Comparison of ENCODE assay signal across 8 cellular contexts in genomic region chr2:144523606-144524131, GRCh38. TPM values are rescaled to one million over a fixed set of nuclear protein-coding genes. Genes with fewer than 3 reads are reported as not detected.
DNase-seq lines count a peak whose midpoint lies in the region; ATAC-seq, FAIRE-seq and TF ChIP-seq lines count a peak whose summit lies in the region.

No MANE protein-coding gene starts in this region.

- peak overlapping the region; percentile 14; the same call in 1 of the 2 replicates for H3K18ac ChIP-seq in H1 (ENCODE audit: extremely low read depth, low read length)

- peaks cover 6% of the 10 kb centered on the region for H3K36me3 Mint-ChIP-seq in natural killer cell treated with Interleukin-12 subunit alpha and Interleukin-12 subunit beta and Interleukin-15 and Interleukin-18, amount 100 ng/mL, for 72 hours

- H4K91ac ChIP-seq in H1 (replicated peaks; ENCODE audit: insufficient read length, low read length), result no peak overlapping the region

- TF ChIP-seq POLR2A in H1 (IDR thresholded peaks at IDR 0.05; ENCODE audit: control extremely low read depth in 1 of 2, low read depth in 2 of 2, low read length in 2 of 2), result no peak

- no peak overlapping the region for H2BK120ac ChIP-seq in H1 (replicated peaks; ENCODE audit: low read depth, low read length)

- H3K4me3 Mint-ChIP-seq in natural killer cell treated with Interleukin-12 subunit alpha and Interleukin-12 subunit beta and Interleukin-15 and Interleukin-18, amount 100 ng/mL, for 72 hours, result peak overlapping the region; percentile 97

- no peak overlapping the region for H3K56ac ChIP-seq in H1 (replicated peaks; ENCODE audit: insufficient read length, low read depth, low read length)

- no peaks in the 10 kb centered on the region for H3K9me3 Mint-ChIP-seq in natural killer cell treated with Interleukin-12 subunit alpha and Interleukin-12 subunit beta and Interleukin-15 and Interleukin-18, amount 100 ng/mL, for 72 hours

- H3K23ac ChIP-seq in H1 (ENCODE audit: insufficient read length), result no peak overlapping the region

- H3K27ac ChIP-seq in DND-41 (ENCODE audit: low read length) (peak overlapping the region; percentile 80), H1 (ENCODE audit: low read depth, low read length) (no peak overlapping the region)

- no peak overlapping the region for H2BK5ac ChIP-seq in H1 (ENCODE audit: low read depth, low read length)

- no peak overlapping the region for H4K5ac ChIP-seq in H1 (ENCODE audit: insufficient read length, low read depth, low read length)

- H3K9ac ChIP-seq in DND-41 (ENCODE audit: low read depth, low read length) (peak overlapping the region; percentile 63), H1 (replicated peaks in 1 of 4; ENCODE audit: extremely low read depth in 1 of 4, low read depth in 3 of 4, low read length in 3 of 4) (no peak overlapping the region)

- 0 out of 2 replicates have a peak, but pooled peaks cover 4% of the 10 kb centered on the region for H3K79me2 ChIP-seq in DND-41 (ENCODE audit: insufficient read depth, low read length)
- no peaks in the 10 kb centered on the region for H3K79me2 ChIP-seq in H1 (ENCODE audit: control insufficient read depth in 1 of 2, insufficient read depth in 2 of 2, low read length in 2 of 2)

- ATAC-seq in DND-41 (ENCODE audit: insufficient read depth, low read depth), result peak; percentile 23; the same call in 2 of the 3 replicates
- ATAC-seq in natural killer cell treated with Interleukin-12 subunit alpha and Interleukin-12 subunit beta and Interleukin-15 and Interleukin-18, amount 100 ng/mL, for 72 hours, result peak in 1 of 2 donors; percentile 11
- no peak for ATAC-seq in GM21423 (IDR thresholded peaks at IDR 0.05; ENCODE audit: unreplicated experiment)
- ATAC-seq in HG03565 (IDR thresholded peaks at IDR 0.05; ENCODE audit: unreplicated experiment), result no peak

- 1% methylated on average over 15 of the region's 15 CpGs; no CpG with 5 or more reads in 1 of the 2 experiments for WGBS in H1 (ENCODE audit: extremely low coverage in 1 of 2, insufficient coverage in 1 of 2, insufficient read length in 1 of 2, insufficient replicate concordance in 2 of 2, low coverage in 1 of 2, low lambda C conversion rate in 2 of 2, missing lambda C conversion rate in 1 of 2), 2 experiments

- H3K4me3 ChIP-seq in DND-41 (ENCODE audit: low read depth in 1 of 2, low read length in 2 of 2) (peak overlapping the region; percentile 48 to 72; a peak in 3 of 4 replicates), H1 (ENCODE audit: extremely low read depth in 1 of 4, insufficient read depth in 2 of 4, low read depth in 3 of 4, low read length in 4 of 4) (peak overlapping the region; percentile 29 to 62 (median 52); a peak in 7 of 8 replicates)

- peaks cover 18% of the 10 kb centered on the region for H3K23me2 ChIP-seq in H1 (ENCODE audit: low read depth, low read length)

- H2AK5ac ChIP-seq in H1 (ENCODE audit: low read depth, low read length), result no peak overlapping the region

- H3K27me3 ChIP-seq in DND-41 (ENCODE audit: insufficient read depth, low read length, poor library complexity), result peaks cover 10% of the 10 kb centered on the region
- H3K27me3 ChIP-seq in H1 (replicated peaks in 1 of 4; ENCODE audit: control insufficient read depth in 3 of 4, extremely low read depth in 1 of 4, insufficient read depth in 3 of 4, low read length in 3 of 4), result peaks cover 23 to 33% (median 32%) of the 10 kb centered on the region in 4 experiments

- TF ChIP-seq CTCF in DND-41 (IDR thresholded peaks at IDR 0.05; ENCODE audit: borderline replicate concordance, extremely low read depth, low read length, poor library complexity, severe bottlenecking), result no peak
- TF ChIP-seq CTCF in H1 (IDR thresholded peaks at IDR 0.05; ENCODE audit: control extremely low read depth in 1 of 3, insufficient read depth in 1 of 3, low read depth in 1 of 3, low read length in 3 of 3), result no peak

- H2BK12ac ChIP-seq in H1 (ENCODE audit: low read depth, low read length), result no peak overlapping the region

- H3K4me1 ChIP-seq in DND-41 (ENCODE audit: insufficient read depth, low read length) (peaks cover 39% of the 10 kb centered on the region), H1 (replicated peaks in 1 of 4; ENCODE audit: control insufficient read depth in 3 of 4, insufficient read depth in 4 of 4, low read length in 3 of 4) (peaks cover 4 to 14% (median 4%) of the 10 kb centered on the region in 4 experiments; a peak in 6 of 7 replicates)

- POLR2A ChIA-PET in H1 (lab: Charles Lee; ENCODE audit: partially characterized antibody), result interaction anchor here (0.7 to 1.3 kb wide), 3 partner anchors 15 to 373 kb away, joined by 3 read pairs; no protein-coding TSS in a partner anchor

- peak overlapping the region; percentile 72 to 92 for H3K27ac Mint-ChIP-seq in natural killer cell treated with Interleukin-12 subunit alpha and Interleukin-12 subunit beta and Interleukin-15 and Interleukin-18, amount 100 ng/mL, for 72 hours

- no peak for FAIRE-seq in H1 (lab: Jason Lieb, UNC)

- no peaks in the 10 kb centered on the region for H3K79me1 ChIP-seq in H1 (ENCODE audit: low read depth, low read length)

- DNase-seq in DND-41 (no peak), NCI-H82 treated with DMSO at 0.1 percent for 48 hours (lab: John Stamatoyannopoulos, UW; ENCODE audit: unreplicated experiment) (peak; percentile 54), H1 (ENCODE audit: low read depth in 1 of 2, low spot score in 2 of 2) (peak in 1 of 2 experiments; percentile 69), ecto neural progenitor cell (ENCODE audit: low spot score) (no peak), 8988T (no peak)
- no peak for DNase-seq in natural killer cell treated with Interleukin-12 subunit alpha and Interleukin-12 subunit beta and Interleukin-15 and Interleukin-18, amount 100 ng/mL, for 72 hours (ENCODE audit: low spot score)

- TF ChIP-seq RAD21 in H1 (IDR thresholded peaks at IDR 0.05 in 1 of 2, conservative IDR thresholded peaks at IDR 0.05 in 1 of 2; ENCODE audit: low read depth in 2 of 2, low read length in 2 of 2), result peak in 1 of 2 experiments; percentile 10; a peak in 1 of 4 replicates

- no peaks in the 10 kb centered on the region for H3K36me3 ChIP-seq in DND-41 (ENCODE audit: insufficient read depth, low read length)
- no peaks in the 10 kb centered on the region for H3K36me3 ChIP-seq in H1 (ENCODE audit: control insufficient read depth in 2 of 4, insufficient read depth in 4 of 4, low read length in 3 of 4)

- peak overlapping the region; percentile 83 for H2AFZ ChIP-seq in DND-41 (ENCODE audit: low read depth, low read length)
- H2AFZ ChIP-seq in H1 (ENCODE audit: low read length), result no peak overlapping the region

- H2BK20ac ChIP-seq in H1 (ENCODE audit: low read length), result no peak overlapping the region

- H4K20me1 ChIP-seq in DND-41 (ENCODE audit: insufficient read depth, low read length), result no peaks in the 10 kb centered on the region
- H4K20me1 ChIP-seq in H1 (replicated peaks in 1 of 2; ENCODE audit: control insufficient read depth in 1 of 2, insufficient read depth in 2 of 2, low read length in 2 of 2), result peaks cover 0 to 2% of the 10 kb centered on the region in 2 experiments

- no peak overlapping the region for H4K8ac ChIP-seq in H1 (ENCODE audit: extremely low read depth, insufficient read depth, low read length)

- no peak overlapping the region for H3K14ac ChIP-seq in H1 (ENCODE audit: insufficient read length)

- H2BK15ac ChIP-seq in H1 (ENCODE audit: low read length), result no peak overlapping the region

- CTCF ChIA-PET in H1 (lab: Charles Lee; ENCODE audit: partially characterized antibody), result interaction anchor here (0.6 to 1.0 kb wide), 5 partner anchors 78 to 567 kb away, joined by 3 to 5 read pairs (median 3); no protein-coding TSS in a partner anchor

- H3K27me3 Mint-ChIP-seq in natural killer cell treated with Interleukin-12 subunit alpha and Interleukin-12 subunit beta and Interleukin-15 and Interleukin-18, amount 100 ng/mL, for 72 hours, result no peaks in the 10 kb centered on the region

- H3K4me2 ChIP-seq in DND-41 (ENCODE audit: insufficient read depth, low read length) (peak overlapping the region; percentile 92), H1 (ENCODE audit: insufficient read depth in 1 of 2, low read depth in 2 of 2, low read length in 2 of 2) (peak overlapping the region; percentile 80 to 95)

- H3K4ac ChIP-seq in H1 (replicated peaks; ENCODE audit: insufficient read length, low read depth, low read length), result no peak overlapping the region

- no peak for TF ChIP-seq EP300 in H1 (IDR thresholded peaks at IDR 0.05; ENCODE audit: borderline replicate concordance in 1 of 2, low read depth in 2 of 2, low read length in 2 of 2)

- peaks cover 27 to 31% of the 10 kb centered on the region in 2 donors for H3K4me1 Mint-ChIP-seq in natural killer cell treated with Interleukin-12 subunit alpha and Interleukin-12 subunit beta and Interleukin-15 and Interleukin-18, amount 100 ng/mL, for 72 hours (ENCODE audit: low read depth in 2 of 2)

- H3K9me3 ChIP-seq in DND-41 (ENCODE audit: insufficient read depth, low read length, severe bottlenecking) (no peaks in the 10 kb centered on the region), H1 (ENCODE audit: insufficient read depth in 2 of 2, low read depth in 1 of 2, low read length in 1 of 2) (no peaks in the 10 kb centered on the region)

TF ChIP-seq in H1, 55 proteins besides CTCF, POLR2A, EP300 and RAD21 (continues in another document):
- TF ChIP-seq CREB1 (IDR thresholded peaks at IDR 0.05) (0 out of 2 replicates have a peak, but pooled peaks have one; percentile 42), TEAD4 (IDR thresholded peaks at IDR 0.05; ENCODE audit: low read depth, low read length) (peak; percentile 85), POLR2AphosphoS5 (IDR thresholded peaks at IDR 0.05; ENCODE audit: low read depth, low read length) (0 out of 2 replicates have a peak, but pooled peaks have one; percentile 42), CBX5 (IDR thresholded peaks at IDR 0.05; ENCODE audit: low read depth, low read length) (no peak), BACH1 (IDR thresholded peaks at IDR 0.05; ENCODE audit: low read length) (no peak), ASH2L (IDR thresholded peaks at IDR 0.05; ENCODE audit: low read length) (peak; percentile 15), TCF12 (IDR thresholded peaks at IDR 0.05; ENCODE audit: low read depth, low read length) (peak; percentile 95), SAP30 (IDR thresholded peaks at IDR 0.05; ENCODE audit: insufficient read depth, insufficient replicate concordance, low read length) (no peak), POU5F1 (IDR thresholded peaks at IDR 0.05; ENCODE audit: low read depth, low read length) (no peak)

RNA-seq across cellular contexts. Expression of gene ZEB2, which starts 3.8 kb away (rescaled TPM):
- 0.13 TPM in 1 of 2 replicates, not detected in the other for total RNA-seq in H1 (2021; fragmentation: NEBNext Ultra II Directional; extraction: Animal tissue kit (Norgen Biotek cat#: 25700))
- polyA plus RNA-seq in H1 (2011; rRNA removed), result 0.22 and 0.38 TPM in 2 replicates
- 0.40 TPM for polyA plus RNA-seq in H1 (2011; cell fraction: cytosol; rRNA removed)
- 1.00 TPM for polyA plus RNA-seq in H1 (2011; cell fraction: nucleus; rRNA removed)
- polyA plus RNA-seq in H1 (2012, experiment 1 of 2), result 0.46 to 0.78 TPM (median 0.66 TPM) in 4 replicates
- polyA plus RNA-seq in H1 (2012, experiment 2 of 2), result 0.07 TPM
- polyA plus RNA-seq in H1 (2013, experiment 1 of 2), result 0.04 TPM
- 0.04 TPM for polyA plus RNA-seq in H1 (2013, experiment 2 of 2)
- polyA minus RNA-seq in H1 (2011; rRNA and poly(A)+ RNA removed), result 1.2 and 1.6 TPM in 2 replicates
- polyA minus RNA-seq in H1 (2011; cell fraction: cytosol; rRNA and poly(A)+ RNA removed), result 1.8 TPM
- polyA minus RNA-seq in H1 (2011; cell fraction: nucleus; rRNA and poly(A)+ RNA removed), result 3.4 TPM
- 100 to 1,000 TPM; 181 to 248 TPM for total RNA-seq in natural killer cell treated with Interleukin-12 subunit alpha and Interleukin-12 subunit beta and Interleukin-15 and Interleukin-18, amount 100 ng/mL, for 72 hours

Comparison
In these comparisons a context has a peak if more than half of its experiments do, and no peak if none do; other contexts are left out.
1. RNA of gene ZEB2, which starts 3.8 kb away (total RNA-seq): 181 to 248 TPM in natural killer cell treated with Interleukin-12 subunit alpha and Interleukin-12 subunit beta and Interleukin-15 and Interleukin-18, amount 100 ng/mL, for 72 hours; 0.13 TPM in H1; every median in the first group is over 100 times any median in the second.